In the genomic region with DNA sequence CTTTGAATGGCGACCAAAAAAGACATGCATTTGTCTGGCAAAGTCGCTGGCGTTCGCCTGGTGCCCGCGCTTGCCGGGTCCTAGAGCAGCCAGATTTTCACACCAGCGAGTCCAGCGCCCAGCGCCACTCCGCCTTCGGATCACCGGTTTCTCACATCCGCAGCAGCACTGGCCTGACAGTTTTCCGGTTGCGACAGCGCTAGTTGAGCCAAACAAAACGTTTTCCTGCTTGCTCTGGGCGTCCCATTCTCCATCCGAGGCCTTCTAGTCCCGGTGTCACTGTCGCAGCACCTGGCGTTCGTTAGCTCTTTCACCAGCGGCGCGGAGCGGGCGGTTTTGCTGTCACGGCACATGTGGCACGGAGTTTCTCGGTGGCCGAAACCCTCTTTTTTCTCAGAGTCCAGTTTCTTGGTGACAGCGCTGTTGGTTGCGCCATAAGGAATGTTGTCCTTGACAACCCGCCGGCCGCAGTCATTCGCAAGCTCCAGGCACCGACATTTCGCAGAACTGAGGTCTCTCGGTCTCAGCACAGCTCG, we compare ENCODE assay signal across 1 cellular context.
A peak's percentile ranks its signal among the peaks of the same experiment; 100 is the strongest.
TF ChIP-seq lines count a peak whose summit lies in the region.

No MANE protein-coding gene starts in this region.

TF ChIP-seq in K562, 482 proteins besides CTCF, POLR2A, EP300 and RAD21 (continued from another document and continues in another):
- TF ChIP-seq, protein P1, sequence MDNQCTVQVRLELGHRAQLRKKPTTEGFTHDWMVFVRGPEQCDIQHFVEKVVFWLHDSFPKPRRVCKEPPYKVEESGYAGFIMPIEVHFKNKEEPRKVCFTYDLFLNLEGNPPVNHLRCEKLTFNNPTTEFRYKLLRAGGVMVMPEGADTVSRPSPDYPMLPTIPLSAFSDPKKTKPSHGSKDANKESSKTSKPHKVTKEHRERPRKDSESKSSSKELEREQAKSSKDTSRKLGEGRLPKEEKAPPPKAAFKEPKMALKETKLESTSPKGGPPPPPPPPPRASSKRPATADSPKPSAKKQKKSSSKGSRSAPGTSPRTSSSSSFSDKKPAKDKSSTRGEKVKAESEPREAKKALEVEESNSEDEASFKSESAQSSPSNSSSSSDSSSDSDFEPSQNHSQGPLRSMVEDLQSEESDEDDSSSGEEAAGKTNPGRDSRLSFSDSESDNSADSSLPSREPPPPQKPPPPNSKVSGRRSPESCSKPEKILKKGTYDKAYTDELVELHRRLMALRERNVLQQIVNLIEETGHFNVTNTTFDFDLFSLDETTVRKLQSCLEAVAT (IDR thresholded peaks at IDR 0.05), result peak in 1 of 2 experiments; percentile 70; a peak in 1 of 4 replicates
- peak; percentile 45; the same call in 1 of the 2 replicates for TF ChIP-seq NBN (IDR thresholded peaks at IDR 0.05; ENCODE audit: low read depth)
- TF ChIP-seq CTCFL (IDR thresholded peaks at IDR 0.05; ENCODE audit: borderline replicate concordance, insufficient read depth, low read depth, low read length, poor library complexity, severe bottlenecking), result no peak
- TF ChIP-seq GTF2B (IDR thresholded peaks at IDR 0.05; ENCODE audit: extremely low read depth, insufficient read length), result no peak
- TF ChIP-seq POU5F1 (IDR thresholded peaks at IDR 0.05; ENCODE audit: borderline replicate concordance, low read depth, low read length, partially characterized antibody), result no peak
- TF ChIP-seq ZNF644 (tag; IDR thresholded peaks at IDR 0.05; ENCODE audit: low read depth), result no peak
- TF ChIP-seq MGA (IDR thresholded peaks at IDR 0.05), result peak; percentile 92
- no peak for TF ChIP-seq ATF1 (CRISPR knock-in tag; IDR thresholded peaks at IDR 0.05)
- peak; percentile 56 for TF ChIP-seq ATF1 (tag; IDR thresholded peaks at IDR 0.05)
- TF ChIP-seq BRF1 (IDR thresholded peaks at IDR 0.05; ENCODE audit: borderline replicate concordance, extremely low read depth, insufficient read length), result no peak
- TF ChIP-seq ILF3 (IDR thresholded peaks at IDR 0.05; ENCODE audit: borderline replicate concordance), result no peak
- TF ChIP-seq IRF2 (CRISPR knock-in tag; IDR thresholded peaks at IDR 0.05), result no peak
- 0 out of 4 replicates have a peak, but pooled peaks of 1 of the 2 experiments have one; percentile 16 for TF ChIP-seq ETV6 (IDR thresholded peaks at IDR 0.05; ENCODE audit: borderline replicate concordance in 1 of 2, low read depth in 2 of 2, low read length in 1 of 2)
- no peak for TF ChIP-seq ETV6 (CRISPR knock-in tag; IDR thresholded peaks at IDR 0.05; ENCODE audit: borderline replicate concordance)
- TF ChIP-seq MED1 (CRISPR knock-in tag; IDR thresholded peaks at IDR 0.05; ENCODE audit: borderline replicate concordance), result no peak
- TF ChIP-seq MYC (IDR thresholded peaks at IDR 0.05; ENCODE audit: low read depth, low read length), result no peak
- no peak for TF ChIP-seq MYC (CRISPR knock-in tag; IDR thresholded peaks at IDR 0.05; ENCODE audit: borderline replicate concordance, low read depth)
- TF ChIP-seq, protein P2, sequence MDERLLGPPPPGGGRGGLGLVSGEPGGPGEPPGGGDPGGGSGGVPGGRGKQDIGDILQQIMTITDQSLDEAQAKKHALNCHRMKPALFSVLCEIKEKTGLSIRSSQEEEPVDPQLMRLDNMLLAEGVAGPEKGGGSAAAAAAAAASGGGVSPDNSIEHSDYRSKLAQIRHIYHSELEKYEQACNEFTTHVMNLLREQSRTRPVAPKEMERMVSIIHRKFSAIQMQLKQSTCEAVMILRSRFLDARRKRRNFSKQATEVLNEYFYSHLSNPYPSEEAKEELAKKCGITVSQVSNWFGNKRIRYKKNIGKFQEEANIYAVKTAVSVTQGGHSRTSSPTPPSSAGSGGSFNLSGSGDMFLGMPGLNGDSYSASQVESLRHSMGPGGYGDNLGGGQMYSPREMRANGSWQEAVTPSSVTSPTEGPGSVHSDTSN (CRISPR knock-in tag; IDR thresholded peaks at IDR 0.05; ENCODE audit: low read depth), result no peak
- TF ChIP-seq, protein P2 (tag; conservative IDR thresholded peaks at IDR 0.05; ENCODE audit: low read depth), result no peak
- TF ChIP-seq ZNF165 (CRISPR knock-in tag; IDR thresholded peaks at IDR 0.05; ENCODE audit: borderline replicate concordance), result no peak
- TF ChIP-seq ZBTB8A (IDR thresholded peaks at IDR 0.05; ENCODE audit: partially characterized antibody), result no peak
- no peak for TF ChIP-seq BRF2 (IDR thresholded peaks at IDR 0.05; ENCODE audit: borderline replicate concordance, insufficient read depth, insufficient read length)
- TF ChIP-seq, protein P3, sequence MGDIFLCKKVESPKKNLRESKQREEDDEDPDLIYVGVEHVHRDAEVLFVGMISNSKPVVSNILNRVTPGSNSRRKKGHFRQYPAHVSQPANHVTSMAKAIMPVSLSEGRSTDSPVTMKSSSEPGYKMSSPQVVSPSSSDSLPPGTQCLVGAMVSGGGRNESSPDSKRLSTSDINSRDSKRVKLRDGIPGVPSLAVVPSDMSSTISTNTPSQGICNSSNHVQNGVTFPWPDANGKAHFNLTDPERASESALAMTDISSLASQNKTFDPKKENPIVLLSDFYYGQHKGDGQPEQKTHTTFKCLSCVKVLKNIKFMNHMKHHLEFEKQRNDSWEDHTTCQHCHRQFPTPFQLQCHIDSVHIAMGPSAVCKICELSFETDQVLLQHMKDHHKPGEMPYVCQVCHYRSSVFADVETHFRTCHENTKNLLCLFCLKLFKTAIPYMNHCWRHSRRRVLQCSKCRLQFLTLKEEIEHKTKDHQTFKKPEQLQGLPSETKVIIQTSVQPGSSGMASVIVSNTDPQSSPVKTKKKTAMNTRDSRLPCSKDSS (IDR thresholded peaks at IDR 0.05; ENCODE audit: low read depth, partially characterized antibody), result no peak
- no peak for TF ChIP-seq NFIC (IDR thresholded peaks at IDR 0.05)
- TF ChIP-seq KDM4B (IDR thresholded peaks at IDR 0.05; ENCODE audit: borderline replicate concordance in 2 of 2, low read depth in 1 of 2), result no peak
- no peak for TF ChIP-seq POLR2B (IDR thresholded peaks at IDR 0.05; ENCODE audit: low read depth, partially characterized antibody)
- TF ChIP-seq BRD9 (IDR thresholded peaks at IDR 0.05; ENCODE audit: low read depth, partially characterized antibody), result peak; percentile 55
